ENCODE assay signal across 34 cellular contexts in genomic region chr2:196737046-196737445, GRCh38.
"Had no signal": no experiment of that assay in that cellular context is flagged by ENCODE, and none has a peak within 500 bp of the region (broad histone marks: within the 10 kb centered on the region; RNA-seq: fewer than 3 reads in every experiment).

No MANE protein-coding gene starts in this region.

- ATAC-seq: activated naive CD4-positive, alpha-beta T cell treated with anti-CD3 and anti-CD28 coated beads, Interleukin-2, amount 50 U/mL, for 72 hours; activated naive CD8-positive, alpha-beta T cell treated with anti-CD3 and anti-CD28 coated beads, Interleukin-2, amount 50 U/mL, for 24 hours; activated T-cell treated with anti-CD3 and anti-CD28 coated beads, Interleukin-2, amount 50 U/mL, for 4 hours; activated T-cell treated with anti-CD3 and anti-CD28 coated beads, Interleukin-2, amount 50 U/mL, for 72 hours; activated T-helper 17 cell treated with anti-CD3 and anti-CD28 coated beads, Interleukin-2, amount 50 U/mL, for 72 hours; body of pancreas had no signal

- H3K9me3 ChIP-seq: adrenal gland, body of pancreas had no signal

- FAIRE-seq: astrocyte, bronchial epithelial cell had no signal

- H3K27ac ChIP-seq: adrenal gland, ascending aorta, body of pancreas, brain microvascular endothelial cell, breast epithelium, cardiac muscle cell had no signal

- DNase-seq: activated effector memory CD4-positive, alpha-beta T cell treated with anti-CD3 and anti-CD28 coated beads, Interleukin-2, amount 50 U/mL, for 16 hours; activated effector memory CD4-positive, alpha-beta T cell treated with Interleukin-2 at 50 U/mL for 16 hours; activated gamma-delta T cell; activated gamma-delta T cell treated with Interleukin-2 at 50 U/mL for 16 hours; activated naive CD4-positive, alpha-beta T cell; activated naive CD4-positive, alpha-beta T cell treated with anti-CD3 and anti-CD28 coated beads for 36 hours; activated naive CD4-positive, alpha-beta T cell treated with anti-CD3 and anti-CD28 coated beads, Interleukin-2, amount 10 ng/mL, durations not matched to agents 7 days and 5 days; activated naive CD4-positive, alpha-beta T cell treated with anti-CD3 and anti-CD28 coated beads, Interleukin-2, amount 50 U/mL, for 16 hours; activated naive CD4-positive, alpha-beta T cell treated with Interleukin-2 at 50 U/mL for 16 hours; activated naive CD8-positive, alpha-beta T cell treated with anti-CD3 and anti-CD28 coated beads for 36 hours; activated naive CD8-positive, alpha-beta T cell treated with anti-CD3 and anti-CD28 coated beads, Interleukin-2, amount 10 ng/mL, durations not matched to agents 7 days and 5 days; activated naive CD8-positive, alpha-beta T cell treated with anti-CD3 and anti-CD28 coated beads, Interleukin-2, amount 50 U/mL, for 24 hours; activated T-cell treated with anti-CD3 and anti-CD28 coated beads, Interleukin-2, amount 50 U/mL, for 1 hour; activated T-cell treated with anti-CD3 and anti-CD28 coated beads, Interleukin-2, amount 50 U/mL, for 24 hours; activated T-cell treated with anti-CD3 and anti-CD28 coated beads, Interleukin-2, amount 50 U/mL, for 4 hours; activated T-cell treated with anti-CD3 and anti-CD28 coated beads, Interleukin-2, amount 50 U/mL, for 48 hours; activated T-cell treated with anti-CD3 and anti-CD28 coated beads, Interleukin-2, amount 50 U/mL, for 72 hours; adrenal gland; amniotic stem cell; amygdala; anterior cingulate cortex; aorta; body of pancreas; brain microvascular endothelial cell; caudate nucleus; central memory CD4-positive, alpha-beta T cell; cerebellar nuclear complex had no signal

- H3K27me3 ChIP-seq: adrenal gland, ascending aorta, body of pancreas, brain microvascular endothelial cell, breast epithelium, cardiac muscle cell had no signal

- H3K4me1 ChIP-seq: adrenal gland, ascending aorta, body of pancreas, breast epithelium had no signal

- H3K4me3 ChIP-seq: adrenal gland, ascending aorta, body of pancreas, breast epithelium, cardiac muscle cell had no signal

- H3K36me3 ChIP-seq: adrenal gland, ascending aorta, brain microvascular endothelial cell, breast epithelium, cardiac muscle cell had no signal
